ENCODE assay signal across 9 cellular contexts in the genomic region with DNA sequence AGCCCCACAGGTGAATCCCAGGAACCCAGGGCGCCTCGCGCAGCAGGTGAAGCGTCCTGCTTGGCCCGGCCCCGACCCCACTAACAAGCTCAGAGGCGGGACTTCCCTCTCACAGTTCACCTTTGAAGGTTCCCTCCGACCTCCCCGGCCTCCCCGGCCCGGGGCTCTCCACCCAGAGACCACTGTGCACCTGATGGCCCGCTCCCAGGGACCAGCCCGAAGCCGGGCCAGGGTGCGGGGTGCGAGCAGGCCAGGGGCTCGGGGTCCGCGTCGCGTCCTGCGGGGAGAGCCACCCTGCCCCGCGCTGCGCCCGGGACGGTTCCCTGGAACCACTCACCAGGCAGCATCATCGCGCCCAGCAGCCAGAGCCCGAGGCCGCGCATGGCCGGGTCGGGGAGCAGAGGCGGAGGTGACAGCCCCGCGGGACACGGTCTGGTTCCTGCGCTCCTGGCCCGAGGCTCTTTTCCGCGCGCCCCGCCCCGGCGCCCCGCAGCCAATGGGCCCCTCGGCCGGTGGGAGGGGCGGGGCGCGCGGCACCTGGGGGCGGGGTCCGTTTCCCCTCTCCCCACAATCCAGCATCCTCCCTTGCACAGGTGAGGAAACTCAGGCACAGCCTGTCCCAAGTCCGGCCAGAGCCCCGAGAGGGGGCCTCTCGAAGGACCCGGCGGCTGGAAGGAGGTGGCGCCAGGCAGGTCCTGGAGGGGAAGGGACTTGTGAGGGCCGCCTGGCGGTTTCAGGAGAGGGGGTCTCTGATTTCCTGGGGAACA. TPM values are rescaled to one million over a fixed set of nuclear protein-coding genes. Genes with fewer than 3 reads are reported as not detected.
DNase-seq lines count a peak whose midpoint lies in the region; ATAC-seq lines count a peak whose summit lies in the region.
"Had no signal": no experiment of that assay in that cellular context is flagged by ENCODE, and none has a peak within 500 bp of the region (broad histone marks: within the 10 kb centered on the region; RNA-seq: fewer than 3 reads in every experiment).

A gene (minus strand): TSS at position 434 of the 767 bp plus-strand sequence. CDS start 51 bp downstream, at position 383.

- H3K4me1 ChIP-seq in SJCRH30, result no peaks in the 10 kb centered on the region

- peak within 1 kb of the TSS; percentile 87 for H3K27ac Mint-ChIP-seq in activated naive CD8-positive, alpha-beta T cell treated with anti-CD3 and anti-CD28 coated beads, Interleukin-2, amount 10 ng/mL, durations not matched to agents 7 days and 5 days
- H3K27ac Mint-ChIP-seq in stimulated activated memory B cell treated with anti-CD40 and anti-IgM and Interleukin-4, amounts not matched to agents 10 μg/mL and 1 μg/mL and 100 μg/mL, for 72 hours, result peak within 1 kb of the TSS; percentile 80

- no peak within 1 kb of the TSS for H3K4me3 ChIP-seq in SJCRH30
- H3K4me3 ChIP-seq: SK-N-MC had no signal

- POLR2A ChIA-PET in activated naive CD8-positive, alpha-beta T cell treated with anti-CD3 and anti-CD28 coated beads, Interleukin-2, amount 10 ng/mL, durations not matched to agents 7 days and 5 days (lab: Charles Lee), result interaction anchor here (0.7 to 3.8 kb wide), 8 partner anchors 9 to 314 kb away, joined by 3 to 35 read pairs (median 4); no protein-coding TSS in a partner anchor

- no peaks in the 10 kb centered on the region for H3K9me3 ChIP-seq in SJCRH30 (replicated peaks)

- ATAC-seq in GM18498 (IDR thresholded peaks at IDR 0.05; ENCODE audit: unreplicated experiment) (peak; percentile 51), HG02588 (IDR thresholded peaks at IDR 0.05; ENCODE audit: unreplicated experiment) (peak; percentile 54), left colon (peak; percentile 43)
- peak; percentile 51 for ATAC-seq in activated naive CD8-positive, alpha-beta T cell treated with anti-CD3 and anti-CD28 coated beads, Interleukin-2, amount 10 ng/mL, durations not matched to agents 7 days and 5 days (ENCODE audit: low read depth)
- ATAC-seq in stimulated activated memory B cell treated with anti-CD40 and anti-IgM and Interleukin-4, amounts not matched to agents 10 μg/mL and 1 μg/mL and 100 μg/mL, for 72 hours, result peak; percentile 71

- peak; percentile 6 for DNase-seq in RPMI8226
- peak; percentile 78 for DNase-seq in activated naive CD8-positive, alpha-beta T cell treated with anti-CD3 and anti-CD28 coated beads, Interleukin-2, amount 10 ng/mL, durations not matched to agents 7 days and 5 days
- peak in 1 of 2 donors; percentile 66 for DNase-seq in left colon
- DNase-seq in NK-92 (lab: John Stamatoyannopoulos, UW; ENCODE audit: unreplicated experiment), result no peak
- DNase-seq in SJCRH30, result no peak

- peaks cover 3% of the 10 kb centered on the region for H3K36me3 Mint-ChIP-seq in activated naive CD8-positive, alpha-beta T cell treated with anti-CD3 and anti-CD28 coated beads, Interleukin-2, amount 10 ng/mL, durations not matched to agents 7 days and 5 days
- H3K36me3 Mint-ChIP-seq in stimulated activated memory B cell treated with anti-CD40 and anti-IgM and Interleukin-4, amounts not matched to agents 10 μg/mL and 1 μg/mL and 100 μg/mL, for 72 hours, result peaks cover 17% of the 10 kb centered on the region

- no peaks in the 10 kb centered on the region for H3K27me3 ChIP-seq in SJCRH30

- no peak within 1 kb of the TSS for H3K27ac ChIP-seq in SJCRH30
- H3K27ac ChIP-seq: SK-N-MC had no signal

- H3K4me3 Mint-ChIP-seq in activated naive CD8-positive, alpha-beta T cell treated with anti-CD3 and anti-CD28 coated beads, Interleukin-2, amount 10 ng/mL, durations not matched to agents 7 days and 5 days, result peak within 1 kb of the TSS; percentile 87
- peak within 1 kb of the TSS; percentile 86 for H3K4me3 Mint-ChIP-seq in stimulated activated memory B cell treated with anti-CD40 and anti-IgM and Interleukin-4, amounts not matched to agents 10 μg/mL and 1 μg/mL and 100 μg/mL, for 72 hours

- intact Hi-C loops in left colon (cut with DNase I, micrococcal nuclease), result no loop called here

- H3K9me3 Mint-ChIP-seq in activated naive CD8-positive, alpha-beta T cell treated with anti-CD3 and anti-CD28 coated beads, Interleukin-2, amount 10 ng/mL, durations not matched to agents 7 days and 5 days, result no peaks in the 10 kb centered on the region
- no peaks in the 10 kb centered on the region for H3K9me3 Mint-ChIP-seq in stimulated activated memory B cell treated with anti-CD40 and anti-IgM and Interleukin-4, amounts not matched to agents 10 μg/mL and 1 μg/mL and 100 μg/mL, for 72 hours

- H3K27me3 Mint-ChIP-seq in activated naive CD8-positive, alpha-beta T cell treated with anti-CD3 and anti-CD28 coated beads, Interleukin-2, amount 10 ng/mL, durations not matched to agents 7 days and 5 days, result no peaks in the 10 kb centered on the region
- no peaks in the 10 kb centered on the region for H3K27me3 Mint-ChIP-seq in stimulated activated memory B cell treated with anti-CD40 and anti-IgM and Interleukin-4, amounts not matched to agents 10 μg/mL and 1 μg/mL and 100 μg/mL, for 72 hours

- no peaks in the 10 kb centered on the region for H3K36me3 ChIP-seq in SJCRH30

- peaks cover 23% of the 10 kb centered on the region for H3K4me1 Mint-ChIP-seq in activated naive CD8-positive, alpha-beta T cell treated with anti-CD3 and anti-CD28 coated beads, Interleukin-2, amount 10 ng/mL, durations not matched to agents 7 days and 5 days
- H3K4me1 Mint-ChIP-seq in stimulated activated memory B cell treated with anti-CD40 and anti-IgM and Interleukin-4, amounts not matched to agents 10 μg/mL and 1 μg/mL and 100 μg/mL, for 72 hours, result peaks cover 55% of the 10 kb centered on the region

RNA-seq across cellular contexts. Expression of the gene that starts here (rescaled TPM):
- 10 to 100 TPM; 90.8 to 91.0 TPM for total RNA-seq in activated naive CD8-positive, alpha-beta T cell treated with anti-CD3 and anti-CD28 coated beads, Interleukin-2, amount 10 ng/mL, durations not matched to agents 7 days and 5 days
- 1 to 10 TPM; 2.3 to 2.8 TPM for total RNA-seq in left colon
- total RNA-seq in SJCRH30 (2014; rRNA removed; shearing (Covaris generic)), result 0.56 and 0.67 TPM in 2 replicates

Comparison
In these comparisons a context has a peak if more than half of its experiments do, and no peak if none do; other contexts are left out.
1. RNA of the gene that starts here (total RNA-seq): 90.8 to 91.0 TPM in activated naive CD8-positive, alpha-beta T cell treated with anti-CD3 and anti-CD28 coated beads, Interleukin-2, amount 10 ng/mL, durations not matched to agents 7 days and 5 days; 2.3 to 2.8 TPM in left colon and 0.56 to 0.67 TPM in SJCRH30; every median in the first group is over 10 times any median in the second.
2. DNase-seq: peak in RPMI8226 (single experiment) and activated naive CD8-positive, alpha-beta T cell treated with anti-CD3 and anti-CD28 coated beads, Interleukin-2, amount 10 ng/mL, durations not matched to agents 7 days and 5 days (single experiment); none in NK-92 (single experiment) and SJCRH30 (0 of 2).
3. Peak in every context shown above with its lines, with median percentiles within 50 percentile points of each other: ATAC-seq.